14 cellular contexts compared by ENCODE assay signal in genomic region chr5:116626945-116627679, GRCh38. TPM values are rescaled to one million over a fixed set of nuclear protein-coding genes. Genes with fewer than 3 reads are reported as not detected.
DNase-seq lines count a peak whose midpoint lies in the region; ATAC-seq and TF ChIP-seq lines count a peak whose summit lies in the region.
"Had no signal": no experiment of that assay in that cellular context is flagged by ENCODE, and none has a peak within 500 bp of the region (broad histone marks: within the 10 kb centered on the region; RNA-seq: fewer than 3 reads in every experiment).

No MANE protein-coding gene starts in this region.

- H2BK120ac ChIP-seq in H9 (ENCODE audit: low read depth, low read length, poor library complexity, severe bottlenecking) = no peak overlapping the region

- H3T11ph ChIP-seq in H9 (ENCODE audit: low read length) = no peak overlapping the region

- H3K4me3 Mint-ChIP-seq in H9 = no peak overlapping the region
- H3K4me3 Mint-ChIP-seq: stimulated activated naive CD8-positive, alpha-beta T cell treated with anti-CD3 and anti-CD28 coated beads, Interleukin-15, amount 100 ng/mL, for 72 hours had no signal

- H3K9me3 ChIP-seq in heart left ventricle (no peaks in the 10 kb centered on the region), adrenal gland (replicated peaks in 1 of 3) (no peaks in the 10 kb centered on the region), vagina (no peaks in the 10 kb centered on the region), H9 (ENCODE audit: control insufficient read depth, low read depth, low read length) (no peaks in the 10 kb centered on the region)
- H3K9me3 ChIP-seq: A549 had no signal

- H3K27me3 Mint-ChIP-seq in H9 (ENCODE audit: low read depth) = peaks cover 5% of the 10 kb centered on the region

- H3K36me3 ChIP-seq in heart left ventricle (no peaks in the 10 kb centered on the region), adrenal gland (replicated peaks in 1 of 2) (no peaks in the 10 kb centered on the region), vagina (no peaks in the 10 kb centered on the region)

- H4K91ac ChIP-seq in H9 (ENCODE audit: insufficient read length, low read depth, low read length) = no peak overlapping the region

- H3K4me3 ChIP-seq in heart left ventricle = no peak overlapping the region
- no peak overlapping the region for H3K4me3 ChIP-seq in adrenal gland
- no peak overlapping the region for H3K4me3 ChIP-seq in vagina
- H3K4me3 ChIP-seq: A549, lung, skin epidermis had no signal

- H3K79me2 ChIP-seq in H9 (ENCODE audit: insufficient read depth, low read length) = no peaks in the 10 kb centered on the region

- peaks cover 0 to 21% (median 7%) of the 10 kb centered on the region in 12 donors for H3K4me1 ChIP-seq in heart left ventricle
- H3K4me1 ChIP-seq in adrenal gland (replicated peaks in 1 of 2) = peaks cover 0 to 5% of the 10 kb centered on the region in 2 donors
- peaks cover 18% of the 10 kb centered on the region for H3K4me1 ChIP-seq in vagina
- H3K4me1 ChIP-seq in H9 (ENCODE audit: insufficient read depth, low read length) = peaks cover 4% of the 10 kb centered on the region; the same call in 1 of the 2 replicates
- H3K4me1 ChIP-seq: A549 had no signal

- no peak overlapping the region for H2AK5ac ChIP-seq in H9 (ENCODE audit: insufficient read length, low read length)

- no peak overlapping the region for H2BK5ac ChIP-seq in H9 (ENCODE audit: insufficient read length, low read length)

- no peak for TF ChIP-seq CTCF in heart left ventricle (IDR thresholded peaks at IDR 0.05)
- no peak for TF ChIP-seq CTCF in adrenal gland (IDR thresholded peaks at IDR 0.05)
- no peak for TF ChIP-seq CTCF in vagina (IDR thresholded peaks at IDR 0.05)
- TF ChIP-seq CTCF in H9 (conservative IDR thresholded peaks at IDR 0.05) = no peak

- no peak overlapping the region for H3K4me2 ChIP-seq in H9 (ENCODE audit: insufficient read depth, insufficient read length, low read length)
- H3K4me2 ChIP-seq: A549 had no signal

- ATAC-seq in heart left ventricle = peak in 1 of 4 donors; percentile 19
- ATAC-seq in Right ventricle myocardium inferior = no peak
- ATAC-seq in HG02884 (IDR thresholded peaks at IDR 0.05; ENCODE audit: unreplicated experiment) = peak; percentile 96
- ATAC-seq: A549; stimulated activated naive CD8-positive, alpha-beta T cell treated with anti-CD3 and anti-CD28 coated beads, Interleukin-15, amount 100 ng/mL, for 72 hours had no signal

- WGBS in heart left ventricle, 4 donors = 95 to 100% (median 98%) methylated on average over 3 of the region's 3 CpGs
- 94 to 98% (median 95%) methylated on average over 3 of the region's 3 CpGs for WGBS in adrenal gland, 4 donors
- WGBS in H9 (ENCODE audit: extremely low coverage, insufficient read length, low lambda C conversion rate) = no CpG with 5 or more reads among the region's 3 CpGs

- H4K8ac ChIP-seq in H9 (replicated peaks; ENCODE audit: insufficient read length, low read depth, low read length) = no peak overlapping the region

- TF ChIP-seq POLR2A in heart left ventricle (IDR thresholded peaks at IDR 0.05) = no peak
- TF ChIP-seq POLR2A in adrenal gland (IDR thresholded peaks at IDR 0.05) = no peak
- no peak for TF ChIP-seq POLR2A in vagina (IDR thresholded peaks at IDR 0.05)

- DNase-seq in heart left ventricle (no peak), Right ventricle myocardium inferior (ENCODE audit: missing footprints) (no peak), adrenal gland (no peak), vagina (ENCODE audit: extremely low spot score in 2 of 2) (no peak), H9 (no peak), SKM-1 (lab: John Stamatoyannopoulos, UW; ENCODE audit: unreplicated experiment) (no peak)
- no peak for DNase-seq in activated CD8-positive, alpha-beta memory T cell treated with anti-CD3 and anti-CD28 coated beads, Interleukin-2, amount 50 U/mL, for 48 hours
- DNase-seq: stimulated activated naive CD8-positive, alpha-beta T cell treated with anti-CD3 and anti-CD28 coated beads, Interleukin-15, amount 100 ng/mL, for 72 hours had no signal

- no peak overlapping the region for H2AFZ ChIP-seq in H9 (ENCODE audit: low read length)

- no peak overlapping the region for H3K14ac ChIP-seq in H9 (ENCODE audit: insufficient read depth, low read length)

- H2BK20ac ChIP-seq in H9 (ENCODE audit: low read depth, low read length, poor library complexity, severe bottlenecking) = no peak overlapping the region

- no peaks in the 10 kb centered on the region for H3K79me1 ChIP-seq in H9 (ENCODE audit: insufficient read depth, low read depth, low read length, poor library complexity, severe bottlenecking)

- H3K18ac ChIP-seq in H9 (ENCODE audit: insufficient read length, low read depth, low read length) = no peak overlapping the region

- H3K27me3 ChIP-seq in heart left ventricle = no peaks in the 10 kb centered on the region
- no peaks in the 10 kb centered on the region for H3K27me3 ChIP-seq in adrenal gland
- H3K27me3 ChIP-seq in vagina = no peaks in the 10 kb centered on the region
- no peaks in the 10 kb centered on the region for H3K27me3 ChIP-seq in H9 (ENCODE audit: insufficient read depth, low read length)

- H3K4ac ChIP-seq in H9 (ENCODE audit: low read depth, low read length) = no peak overlapping the region

- intact Hi-C loops in heart left ventricle (cut with DNase I) = loop anchor here in 1 of 10 donors (5.0 kb wide), 1 partner anchor 50 kb away; no protein-coding TSS in a partner anchor
- intact Hi-C loops in Right ventricle myocardium inferior (cut with DNase I) = no loop called here
- intact Hi-C loops in adrenal gland (cut with DNase I) = no loop called here
- intact Hi-C loops in vagina (cut with DNase I) = no loop called here

- no peak overlapping the region for H3K9ac ChIP-seq in H9 (ENCODE audit: extremely low read depth, insufficient read length, low read length)

- H3K4me1 Mint-ChIP-seq in H9 = peaks cover 24 to 37% of the 10 kb centered on the region in 2 experiments
- H3K4me1 Mint-ChIP-seq: stimulated activated naive CD8-positive, alpha-beta T cell treated with anti-CD3 and anti-CD28 coated beads, Interleukin-15, amount 100 ng/mL, for 72 hours had no signal

- H3K9me3 Mint-ChIP-seq in H9 = no peaks in the 10 kb centered on the region
- H3K9me3 Mint-ChIP-seq: stimulated activated naive CD8-positive, alpha-beta T cell treated with anti-CD3 and anti-CD28 coated beads, Interleukin-15, amount 100 ng/mL, for 72 hours had no signal

- H3K36me3 Mint-ChIP-seq in H9 (ENCODE audit: insufficient read depth in 1 of 3, low read depth in 3 of 3) = no peaks in the 10 kb centered on the region

- no peaks in the 10 kb centered on the region for H4K20me1 ChIP-seq in H9 (ENCODE audit: control insufficient read depth, insufficient read depth, insufficient read length)

- H2BK12ac ChIP-seq in H9 (ENCODE audit: insufficient read length, low read depth, low read length) = no peak overlapping the region

- no peak overlapping the region for H3K23ac ChIP-seq in H9 (ENCODE audit: insufficient read length, low read depth, low read length)

- no peak overlapping the region for H3K56ac ChIP-seq in H9 (ENCODE audit: insufficient read length, low read depth, low read length)

- H3K27ac ChIP-seq in heart left ventricle (peak overlapping the region in 9 of 12 donors; percentile 25 to 76 (median 57)), adrenal gland (peak overlapping the region in 3 of 5 donors; percentile 9 to 67 (median 42)), vagina (peak overlapping the region; percentile 80), H9 (ENCODE audit: insufficient read length, low read depth, low read length) (no peak overlapping the region)
- H3K27ac ChIP-seq: A549, epithelial cell of prostate, VCaP had no signal

- H3K23me2 ChIP-seq in H9 (ENCODE audit: insufficient read length, low read depth, low read length, poor library complexity, severe bottlenecking) = no peaks in the 10 kb centered on the region

- H4K5ac ChIP-seq in H9 (ENCODE audit: insufficient read length, low read depth, low read length) = no peak overlapping the region

- H3K27ac Mint-ChIP-seq in H9 = no peak overlapping the region

- no peak overlapping the region; the same call in 1 of the 2 replicates for H2BK15ac ChIP-seq in H9 (ENCODE audit: low read depth, low read length)

RNA-seq across cellular contexts. Expression of gene SEMA6A, which starts 52.5 kb away (rescaled TPM):
- total RNA-seq in heart left ventricle (10 to 100 TPM in 1 of 9 donors, 1 to 10 TPM in 8; 4.2 to 12.7 (median 7.2) TPM), Right ventricle myocardium inferior (7.8 TPM), adrenal gland (100 to 1,000 TPM; 108 to 182 (median 141) TPM), vagina (28.7 TPM), H9 (2021) (335 and 354 TPM in 2 replicates)
- polyA plus RNA-seq in heart left ventricle (1 to 10 TPM; 2.2 to 2.9 TPM), adrenal gland (100 to 1,000 TPM in 1 of 3 donors, 10 to 100 TPM in 2; 55.1 to 112 (median 91.2) TPM)
